ENCODE assay signal across 26 cellular contexts in the genomic region with DNA sequence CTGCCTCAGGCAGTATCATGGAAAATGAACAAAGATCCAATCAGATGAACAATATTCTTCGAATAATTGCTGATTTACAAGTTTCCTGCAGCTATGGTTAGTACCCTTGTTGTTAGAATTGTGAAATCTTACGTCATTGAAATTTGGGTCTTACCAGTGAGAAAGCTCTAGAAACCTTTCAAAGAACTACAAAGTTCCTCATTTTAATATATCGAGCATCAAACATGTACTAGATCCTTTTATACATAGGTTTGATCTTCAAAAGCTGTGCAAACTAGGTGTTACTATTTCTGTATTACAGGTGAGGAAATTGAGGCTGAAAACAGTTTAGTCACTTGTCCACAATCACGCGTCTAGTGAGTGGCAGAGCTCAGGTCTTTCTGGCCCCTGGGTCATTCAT. TPM values are rescaled to one million over a fixed set of nuclear protein-coding genes. Genes with fewer than 3 reads are reported as not detected.
DNase-seq lines count a peak whose midpoint lies in the region; ATAC-seq and TF ChIP-seq lines count a peak whose summit lies in the region.
"Had no signal": no experiment of that assay in that cellular context is flagged by ENCODE, and none has a peak within 500 bp of the region (broad histone marks: within the 10 kb centered on the region; RNA-seq: fewer than 3 reads in every experiment).

No MANE protein-coding gene starts in this region.

- CTCF ChIA-PET in OCI-LY7 (lab: Charles Lee; ENCODE audit: unreplicated experiment), result no interaction called here

- TF ChIP-seq CTCF in OCI-LY7 (conservative IDR thresholded peaks at IDR 0.05; ENCODE audit: low read length) (no peak), smooth muscle cell (IDR thresholded peaks at IDR 0.05; ENCODE audit: borderline replicate concordance, insufficient read depth, poor library complexity, severe bottlenecking) (no peak)

- H3K9me3 ChIP-seq in OCI-LY7 (ENCODE audit: low read length), result no peaks in the 10 kb centered on the region
- H3K9me3 ChIP-seq in smooth muscle cell (replicated peaks; ENCODE audit: low read depth), result no peaks in the 10 kb centered on the region
- H3K9me3 ChIP-seq: stomach had no signal

- H3K4me2 ChIP-seq in OCI-LY7 (ENCODE audit: low read length) (peak overlapping the region; percentile 61), smooth muscle cell (no peak overlapping the region)

- POLR2A ChIA-PET in OCI-LY7 (lab: Charles Lee), result interaction anchor here (0.7 to 1.1 kb wide), 3 partner anchors 9 to 19 kb away, joined by 3 to 4 read pairs (median 4); no protein-coding TSS in a partner anchor

- H3K4me1 ChIP-seq in OCI-LY7 (ENCODE audit: insufficient read depth, low read length, poor library complexity, severe bottlenecking) (peaks cover 76% of the 10 kb centered on the region), smooth muscle cell (ENCODE audit: low read depth) (peaks cover 10% of the 10 kb centered on the region)

- intact Hi-C loops in OCI-LY7 (cut with micrococcal nuclease; ENCODE audit: unreplicated experiment), result no loop called here

- DNase-seq in SKM-1 treated with dmso at 0.1 percent for 144 hours (lab: John Stamatoyannopoulos, UW; ENCODE audit: unreplicated experiment), result peak; percentile 9
- no peak for DNase-seq in SKM-1 (lab: John Stamatoyannopoulos, UW; ENCODE audit: unreplicated experiment)
- DNase-seq in OCI-LY7 (ENCODE audit: low spot score), result peak; percentile 75
- no peak for DNase-seq in smooth muscle cell (lab: John Stamatoyannopoulos, UW; ENCODE audit: unreplicated experiment)
- DNase-seq in NCI-H82 treated with DMSO at 0.1 percent for 48 hours (lab: John Stamatoyannopoulos, UW; ENCODE audit: unreplicated experiment), result no peak
- DNase-seq in NCI-H69 (lab: John Stamatoyannopoulos, UW), result no peak
- DNase-seq: activated CD8-positive, alpha-beta T cell treated with anti-CD3 and anti-CD28 coated beads for 36 hours; activated naive CD4-positive, alpha-beta T cell treated with anti-CD3 and anti-CD28 coated beads, Interleukin-2, amount 10 ng/mL, durations not matched to agents 7 days and 5 days; activated T-cell treated with anti-CD3 and anti-CD28 coated beads, Interleukin-2, amount 50 U/mL, for 4 hours; anterior cingulate cortex; C1 segment of cervical spinal cord; central memory CD4-positive, alpha-beta T cell; DMS 273 treated with DMSO at 0.1 percent for 48 hours; erythroblast; GDM1; GOT3; kidney glomerular epithelial cell; NCI-H1694; NCI-H774; stimulated activated CD4-positive, alpha-beta T cell treated with anti-CD3 and anti-CD28 coated beads, Interleukin-2, amount 100 ng/mL, for 48 hours; T-cell had no signal

- H3K27me3 ChIP-seq in smooth muscle cell (ENCODE audit: low read depth), result no peaks in the 10 kb centered on the region
- H3K27me3 ChIP-seq: stomach had no signal

- WGBS in smooth muscle cell (ENCODE audit: low lambda C conversion rate), result 95% methylated on average over 5 of the region's 5 CpGs

- ATAC-seq in HG03521 (IDR thresholded peaks at IDR 0.05; ENCODE audit: unreplicated experiment) (peak; percentile 8), GM18909 (IDR thresholded peaks at IDR 0.05; ENCODE audit: poor library complexity, unreplicated experiment) (no peak)
- ATAC-seq: activated CD8-positive, alpha-beta T cell treated with anti-CD3 and anti-CD28 coated beads for 36 hours; activated T-cell treated with anti-CD3 and anti-CD28 coated beads, Interleukin-2, amount 50 U/mL, for 4 hours had no signal

- no peaks in the 10 kb centered on the region for H3K79me2 ChIP-seq in OCI-LY7 (ENCODE audit: insufficient read depth, low read depth, low read length)
- no peaks in the 10 kb centered on the region for H3K79me2 ChIP-seq in smooth muscle cell (ENCODE audit: low read depth)

- H4K20me1 ChIP-seq in OCI-LY7 (ENCODE audit: insufficient read depth, low read length), result no peaks in the 10 kb centered on the region
- no peaks in the 10 kb centered on the region for H4K20me1 ChIP-seq in smooth muscle cell (ENCODE audit: low read depth)

- BruUV-seq in OCI-LY7 (replicated peaks; lab: Mats Ljungman, UMichigan), result no TSS peak

- H3K27ac ChIP-seq in OCI-LY7 (ENCODE audit: low read depth, low read length, poor library complexity, severe bottlenecking) (peak overlapping the region; percentile 80), smooth muscle cell (ENCODE audit: low read depth) (no peak overlapping the region)
- H3K27ac ChIP-seq: stomach had no signal

- H3K4me3 ChIP-seq in OCI-LY7 (ENCODE audit: low read depth, low read length, poor library complexity, severe bottlenecking) (peak overlapping the region; percentile 32), smooth muscle cell (no peak overlapping the region)
- H3K4me3 ChIP-seq: skin epidermis, stomach had no signal

- H3F3A ChIP-seq in smooth muscle cell (ENCODE audit: low read depth), result peaks cover 3% of the 10 kb centered on the region

- no peaks in the 10 kb centered on the region for H3K9me2 ChIP-seq in OCI-LY7 (ENCODE audit: insufficient read depth, low read length)

- H3K36me3 ChIP-seq in OCI-LY7 (ENCODE audit: insufficient read depth, low read length) (no peaks in the 10 kb centered on the region), smooth muscle cell (ENCODE audit: low read depth) (no peaks in the 10 kb centered on the region)

- no peak overlapping the region for H3K9ac ChIP-seq in smooth muscle cell (ENCODE audit: low read depth)

- peak overlapping the region; percentile 48; the same call in 1 of the 2 replicates for H2AFZ ChIP-seq in OCI-LY7 (ENCODE audit: low read length)
- H2AFZ ChIP-seq in smooth muscle cell (ENCODE audit: low read depth), result no peak overlapping the region

RNA-seq across cellular contexts. Expression of a gene that starts 43.7 kb away (rescaled TPM):
- not detected in 2 replicates for total RNA-seq in OCI-LY7 (2014; rRNA removed; shearing (Covaris generic))
- total RNA-seq in OCI-LY7 (2022), result not detected in 2 replicates
- total RNA-seq in smooth muscle cell, result 13.3 and 16.1 TPM in 2 replicates
- 18.7 and 20.2 TPM in 2 replicates for polyA plus RNA-seq in smooth muscle cell
- total RNA-seq: activated CD8-positive, alpha-beta T cell treated with anti-CD3 and anti-CD28 coated beads for 36 hours had no signal
- polyA plus RNA-seq: neural cell had no signal

Comparison
In these comparisons a context has a peak if more than half of its experiments do, and no peak if none do; other contexts are left out.
1. DNase-seq: peak in SKM-1 treated with dmso at 0.1 percent for 144 hours (single experiment) and OCI-LY7 (single experiment); none in SKM-1 (single experiment), smooth muscle cell (single experiment), NCI-H82 treated with DMSO at 0.1 percent for 48 hours (single experiment) and NCI-H69 (single experiment).
2. RNA of a gene that starts 43.7 kb away (total RNA-seq): 13.3 to 16.1 TPM in smooth muscle cell; not detected in OCI-LY7; every median in the first group is over 10 times any median in the second.